Comparison of ENCODE assay signal across 11 cellular contexts in genomic region chr7:101947899-101948298, GRCh38.
DNase-seq lines count a peak whose midpoint lies in the region; ATAC-seq and TF ChIP-seq lines count a peak whose summit lies in the region.
"Had no signal": no experiment of that assay in that cellular context is flagged by ENCODE, and none has a peak within 500 bp of the region (broad histone marks: within the 10 kb centered on the region; RNA-seq: fewer than 3 reads in every experiment).

No MANE protein-coding gene starts in this region.

- no peaks in the 10 kb centered on the region for H3K9me3 ChIP-seq in iPS-20b (ENCODE audit: insufficient read depth, low read depth, low read length)
- no peaks in the 10 kb centered on the region for H3K9me3 ChIP-seq in aorta (ENCODE audit: control insufficient read depth, low read length)
- no peaks in the 10 kb centered on the region for H3K9me3 ChIP-seq in PC-3 (ENCODE audit: low read length)
- H3K9me3 ChIP-seq: SJCRH30 had no signal

- CTCF ChIA-PET in PC-3 (lab: Charles Lee): no interaction called here

- peak; percentile 3 for DNase-seq in NCI-H510A treated with DMSO at 0.1 percent for 48 hours (lab: John Stamatoyannopoulos, UW)
- no peak for DNase-seq in NCI-H510A (lab: John Stamatoyannopoulos, UW)
- peak; percentile 79 to 90 for DNase-seq in aorta
- no peak for DNase-seq in PC-3
- DNase-seq in KBM-7: no peak
- DNase-seq in activated CD8-positive, alpha-beta memory T cell treated with anti-CD3 and anti-CD28 coated beads, Interleukin-2, amount 50 U/mL, for 48 hours: no peak
- DNase-seq: ACHN; activated T-cell treated with anti-CD3 and anti-CD28 coated beads, Interleukin-2, amount 50 U/mL, for 1 hour; SJCRH30 had no signal

- no peaks in the 10 kb centered on the region for H3K9me2 ChIP-seq in PC-3 (replicated peaks; ENCODE audit: low read length)

- H3K4me3 ChIP-seq in iPS-20b (ENCODE audit: low read length) (no peak overlapping the region), aorta (ENCODE audit: low read length in 2 of 2) (no peak overlapping the region), PC-3 (ENCODE audit: low read length) (no peak overlapping the region)
- H3K4me3 ChIP-seq: SJCRH30 had no signal

- 9 to 12% methylated on average over 10 of the region's 10 CpGs for WGBS in aorta, 2 donors

- POLR2A ChIA-PET in PC-3 (lab: Charles Lee; ENCODE audit: unreplicated experiment): no interaction called here

- no peak overlapping the region for H2AFZ ChIP-seq in PC-3 (ENCODE audit: low read length)

- peak overlapping the region; percentile 10 for H3K27ac ChIP-seq in angular gyrus (ENCODE audit: low read depth, low read length)
- H3K27ac ChIP-seq in iPS-20b (ENCODE audit: low read length): no peak overlapping the region
- H3K27ac ChIP-seq in aorta (ENCODE audit: low read depth in 1 of 2, low read length in 2 of 2): peak overlapping the region in 1 of 2 donors; percentile 12
- H3K27ac ChIP-seq in PC-3 (ENCODE audit: low read length): no peak overlapping the region
- H3K27ac ChIP-seq: SJCRH30 had no signal

- no peaks in the 10 kb centered on the region for H4K20me1 ChIP-seq in PC-3 (ENCODE audit: low read length)

- H3K27me3 ChIP-seq in iPS-20b (ENCODE audit: insufficient read depth, low read length): no peaks in the 10 kb centered on the region
- H3K27me3 ChIP-seq in aorta (ENCODE audit: control insufficient read depth in 1 of 2, insufficient read depth in 2 of 2, low read length in 1 of 2): no peaks in the 10 kb centered on the region
- H3K27me3 ChIP-seq in PC-3 (ENCODE audit: low read length): no peaks in the 10 kb centered on the region
- H3K27me3 ChIP-seq: SJCRH30 had no signal

- intact Hi-C loops in aorta (cut with DNase I) (loop anchor here (5.0 to 10.0 kb wide), 2 partner anchors 131 to 177 kb away; partner anchors contain the start of gene CUX1 (in 1 of the 2)), PC-3 (cut with micrococcal nuclease) (no loop called here)

- no TSS peak for BruUV-seq in PC-3 (replicated peaks; lab: Mats Ljungman, UMichigan)

- H3K36me3 ChIP-seq in iPS-20b (ENCODE audit: insufficient read depth, low read depth, low read length) (no peaks in the 10 kb centered on the region), aorta (ENCODE audit: control insufficient read depth in 1 of 2, insufficient read depth in 2 of 2, low read length in 1 of 2) (no peaks in the 10 kb centered on the region), PC-3 (ENCODE audit: low read depth, low read length) (no peaks in the 10 kb centered on the region)
- H3K36me3 ChIP-seq: SJCRH30 had no signal

- no peaks in the 10 kb centered on the region for H3F3A ChIP-seq in PC-3 (ENCODE audit: low read length, unreplicated experiment)

- H3K4me1 ChIP-seq in iPS-20b (ENCODE audit: insufficient read depth, low read length) (peaks cover 11% of the 10 kb centered on the region; the same call in 1 of the 2 replicates), aorta (ENCODE audit: control insufficient read depth in 1 of 2, insufficient read depth in 2 of 2, low read length in 2 of 2) (peaks cover 3 to 5% of the 10 kb centered on the region in 2 donors), PC-3 (ENCODE audit: insufficient read depth, low read length) (peaks cover 26% of the 10 kb centered on the region)
- H3K4me1 ChIP-seq: SJCRH30 had no signal

- H3K4me2 ChIP-seq in PC-3 (ENCODE audit: low read length): no peak overlapping the region

- in situ Hi-C loops in KBM-7 (cut with MboI; ENCODE audit: low pct_unique_long_range_greater_than_20kb, low sequenced_read_pairs): no loop called here

- no peak for ATAC-seq in aorta (ENCODE audit: low FRiP score)
- no peak for ATAC-seq in PC-3

- peaks cover 48% of the 10 kb centered on the region for H3K79me2 ChIP-seq in PC-3 (ENCODE audit: low read length)

- H3K9ac ChIP-seq in iPS-20b (ENCODE audit: low read depth, low read length): peak overlapping the region; percentile 45; the same call in 1 of the 2 replicates
- H3K9ac ChIP-seq in PC-3 (ENCODE audit: low read length): no peak overlapping the region

- no peak for TF ChIP-seq CTCF in PC-3 (conservative IDR thresholded peaks at IDR 0.05; ENCODE audit: low read depth, low read length)

Comparison
In these comparisons a context has a peak if more than half of its experiments do, and no peak if none do; other contexts are left out.
1. DNase-seq: peak in NCI-H510A treated with DMSO at 0.1 percent for 48 hours (single experiment) and aorta (2 of 2); none in NCI-H510A (single experiment), PC-3 (single experiment), KBM-7 (single experiment) and activated CD8-positive, alpha-beta memory T cell treated with anti-CD3 and anti-CD28 coated beads, Interleukin-2, amount 50 U/mL, for 48 hours (single experiment).